Comparison of ENCODE assay signal across 1 cellular context in the genomic region with DNA sequence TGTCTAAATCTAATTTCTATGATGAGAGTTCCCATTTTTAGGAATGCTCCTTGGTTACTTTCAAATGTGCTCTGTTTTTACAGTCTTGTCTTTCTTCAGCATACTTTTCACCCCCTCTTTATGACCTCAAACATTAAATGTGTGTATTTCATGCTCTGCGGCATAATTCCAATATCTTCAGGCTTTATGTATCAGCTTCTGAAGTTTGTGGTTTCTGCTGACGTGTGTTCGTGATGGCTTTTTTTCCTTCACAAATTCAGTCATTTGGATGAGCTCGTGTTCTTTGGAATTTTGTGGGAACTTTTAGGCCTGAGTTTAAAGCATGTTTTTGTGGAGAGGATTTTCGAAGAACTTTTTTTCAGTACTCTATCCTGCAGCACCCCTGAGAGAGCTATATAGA.
TF ChIP-seq lines count a peak whose summit lies in the region.

No MANE protein-coding gene starts in this region.

TF ChIP-seq in GM23338, 12 proteins besides CTCF, POLR2A, EP300 and RAD21 (continued from another document):
- TF ChIP-seq, protein P1, sequence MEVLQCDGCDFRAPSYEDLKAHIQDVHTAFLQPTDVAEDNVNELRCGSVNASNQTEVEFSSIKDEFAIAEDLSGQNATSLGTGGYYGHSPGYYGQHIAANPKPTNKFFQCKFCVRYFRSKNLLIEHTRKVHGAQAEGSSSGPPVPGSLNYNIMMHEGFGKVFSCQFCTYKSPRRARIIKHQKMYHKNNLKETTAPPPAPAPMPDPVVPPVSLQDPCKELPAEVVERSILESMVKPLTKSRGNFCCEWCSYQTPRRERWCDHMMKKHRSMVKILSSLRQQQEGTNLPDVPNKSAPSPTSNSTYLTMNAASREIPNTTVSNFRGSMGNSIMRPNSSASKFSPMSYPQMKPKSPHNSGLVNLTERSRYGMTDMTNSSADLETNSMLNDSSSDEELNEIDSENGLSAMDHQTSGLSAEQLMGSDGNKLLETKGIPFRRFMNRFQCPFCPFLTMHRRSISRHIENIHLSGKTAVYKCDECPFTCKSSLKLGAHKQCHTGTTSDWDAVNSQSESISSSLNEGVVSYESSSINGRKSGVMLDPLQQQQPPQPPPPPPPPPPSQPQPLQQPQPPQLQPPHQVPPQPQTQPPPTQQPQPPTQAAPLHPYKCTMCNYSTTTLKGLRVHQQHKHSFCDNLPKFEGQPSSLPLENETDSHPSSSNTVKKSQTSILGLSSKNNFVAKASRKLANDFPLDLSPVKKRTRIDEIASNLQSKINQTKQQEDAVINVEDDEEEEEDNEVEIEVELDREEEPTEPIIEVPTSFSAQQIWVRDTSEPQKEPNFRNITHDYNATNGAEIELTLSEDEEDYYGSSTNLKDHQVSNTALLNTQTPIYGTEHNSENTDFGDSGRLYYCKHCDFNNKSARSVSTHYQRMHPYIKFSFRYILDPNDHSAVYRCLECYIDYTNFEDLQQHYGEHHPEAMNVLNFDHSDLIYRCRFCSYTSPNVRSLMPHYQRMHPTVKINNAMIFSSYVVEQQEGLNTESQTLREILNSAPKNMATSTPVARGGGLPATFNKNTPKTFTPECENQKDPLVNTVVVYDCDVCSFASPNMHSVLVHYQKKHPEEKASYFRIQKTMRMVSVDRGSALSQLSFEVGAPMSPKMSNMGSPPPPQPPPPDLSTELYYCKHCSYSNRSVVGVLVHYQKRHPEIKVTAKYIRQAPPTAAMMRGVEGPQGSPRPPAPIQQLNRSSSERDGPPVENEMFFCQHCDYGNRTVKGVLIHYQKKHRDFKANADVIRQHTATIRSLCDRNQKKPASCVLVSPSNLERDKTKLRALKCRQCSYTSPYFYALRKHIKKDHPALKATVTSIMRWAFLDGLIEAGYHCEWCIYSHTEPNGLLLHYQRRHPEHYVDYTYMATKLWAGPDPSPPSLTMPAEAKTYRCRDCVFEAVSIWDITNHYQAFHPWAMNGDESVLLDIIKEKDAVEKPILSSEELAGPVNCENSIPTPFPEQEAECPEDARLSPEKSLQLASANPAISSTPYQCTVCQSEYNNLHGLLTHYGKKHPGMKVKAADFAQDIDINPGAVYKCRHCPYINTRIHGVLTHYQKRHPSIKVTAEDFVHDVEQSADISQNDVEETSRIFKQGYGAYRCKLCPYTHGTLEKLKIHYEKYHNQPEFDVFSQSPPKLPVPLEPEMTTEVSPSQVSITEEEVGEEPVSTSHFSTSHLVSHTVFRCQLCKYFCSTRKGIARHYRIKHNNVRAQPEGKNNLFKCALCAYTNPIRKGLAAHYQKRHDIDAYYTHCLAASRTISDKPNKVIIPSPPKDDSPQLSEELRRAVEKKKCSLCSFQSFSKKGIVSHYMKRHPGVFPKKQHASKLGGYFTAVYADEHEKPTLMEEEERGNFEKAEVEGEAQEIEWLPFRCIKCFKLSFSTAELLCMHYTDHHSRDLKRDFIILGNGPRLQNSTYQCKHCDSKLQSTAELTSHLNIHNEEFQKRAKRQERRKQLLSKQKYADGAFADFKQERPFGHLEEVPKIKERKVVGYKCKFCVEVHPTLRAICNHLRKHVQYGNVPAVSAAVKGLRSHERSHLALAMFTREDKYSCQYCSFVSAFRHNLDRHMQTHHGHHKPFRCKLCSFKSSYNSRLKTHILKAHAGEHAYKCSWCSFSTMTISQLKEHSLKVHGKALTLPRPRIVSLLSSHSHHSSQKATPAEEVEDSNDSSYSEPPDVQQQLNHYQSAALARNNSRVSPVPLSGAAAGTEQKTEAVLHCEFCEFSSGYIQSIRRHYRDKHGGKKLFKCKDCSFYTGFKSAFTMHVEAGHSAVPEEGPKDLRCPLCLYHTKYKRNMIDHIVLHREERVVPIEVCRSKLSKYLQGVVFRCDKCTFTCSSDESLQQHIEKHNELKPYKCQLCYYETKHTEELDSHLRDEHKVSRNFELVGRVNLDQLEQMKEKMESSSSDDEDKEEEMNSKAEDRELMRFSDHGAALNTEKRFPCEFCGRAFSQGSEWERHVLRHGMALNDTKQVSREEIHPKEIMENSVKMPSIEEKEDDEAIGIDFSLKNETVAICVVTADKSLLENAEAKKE (CRISPR knock-in tag; IDR thresholded peaks at IDR 0.05), result no peak
- TF ChIP-seq STAT1 (IDR thresholded peaks at IDR 0.05; ENCODE audit: unreplicated experiment) (no peak), EZH2 (IDR thresholded peaks at IDR 0.05; ENCODE audit: low read depth, unreplicated experiment) (no peak)
- TF ChIP-seq, protein P2, sequence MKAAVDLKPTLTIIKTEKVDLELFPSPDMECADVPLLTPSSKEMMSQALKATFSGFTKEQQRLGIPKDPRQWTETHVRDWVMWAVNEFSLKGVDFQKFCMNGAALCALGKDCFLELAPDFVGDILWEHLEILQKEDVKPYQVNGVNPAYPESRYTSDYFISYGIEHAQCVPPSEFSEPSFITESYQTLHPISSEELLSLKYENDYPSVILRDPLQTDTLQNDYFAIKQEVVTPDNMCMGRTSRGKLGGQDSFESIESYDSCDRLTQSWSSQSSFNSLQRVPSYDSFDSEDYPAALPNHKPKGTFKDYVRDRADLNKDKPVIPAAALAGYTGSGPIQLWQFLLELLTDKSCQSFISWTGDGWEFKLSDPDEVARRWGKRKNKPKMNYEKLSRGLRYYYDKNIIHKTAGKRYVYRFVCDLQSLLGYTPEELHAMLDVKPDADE (IDR thresholded peaks at IDR 0.05), result no peak
TF ChIP-seq in GM23338: peak in this region for 0.
